Comparison of ENCODE assay signal across 11 cellular contexts in the genomic region with DNA sequence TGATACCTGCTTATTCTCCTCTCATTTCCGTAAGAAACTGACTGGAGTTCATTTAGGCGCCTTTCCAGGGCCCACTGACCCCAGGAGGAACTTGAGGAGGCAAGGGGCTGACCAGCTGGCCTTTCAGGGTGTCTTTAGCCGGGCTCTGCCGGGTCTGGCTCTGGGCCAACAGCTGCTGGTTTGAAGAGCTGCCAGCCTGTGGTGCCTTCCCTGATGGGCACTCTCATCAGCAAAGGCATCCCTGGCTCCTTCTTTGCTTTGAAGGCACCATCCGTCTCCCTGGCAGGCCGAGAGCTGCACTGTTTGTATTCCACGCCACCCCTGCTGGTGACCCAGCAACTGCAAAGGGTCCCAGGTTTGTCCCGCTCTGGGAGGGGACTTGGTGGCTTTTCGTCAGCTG. TPM values are rescaled to one million over a fixed set of nuclear protein-coding genes. Genes with fewer than 3 reads are reported as not detected.
A peak's percentile ranks its signal among the peaks of the same experiment; 100 is the strongest.
DNase-seq lines count a peak whose midpoint lies in the region; ATAC-seq, FAIRE-seq and TF ChIP-seq lines count a peak whose summit lies in the region.
"Had no signal": no experiment of that assay in that cellular context is flagged by ENCODE, and none has a peak within 500 bp of the region (broad histone marks: within the 10 kb centered on the region; RNA-seq: fewer than 3 reads in every experiment).

No MANE protein-coding gene starts in this region.

- H3K36me3 ChIP-seq in H1 (ENCODE audit: control insufficient read depth in 2 of 4, insufficient read depth in 4 of 4, low read length in 3 of 4) (no peaks in the 10 kb centered on the region), psoas muscle (ENCODE audit: insufficient read depth in 1 of 2, low read depth in 1 of 2) (no peaks in the 10 kb centered on the region)
- no peaks in the 10 kb centered on the region for H3K36me3 ChIP-seq in CD8-positive, alpha-beta memory T cell (ENCODE audit: insufficient read depth, low read length)

- DNase-seq in NCI-H1436 (lab: John Stamatoyannopoulos, UW) (peak; percentile 26), NCI-H1436 treated with DMSO at 0.1 percent for 48 hours (lab: John Stamatoyannopoulos, UW) (no peak), NCI-H1105 treated with DMSO at 0.1 percent for 48 hours (lab: John Stamatoyannopoulos, UW) (peak; percentile 51), H1 (ENCODE audit: low read depth in 1 of 2, low spot score in 2 of 2) (no peak), psoas muscle (peak; percentile 44 to 72), SW480 (ENCODE audit: low spot score) (no peak), iPS-NIHi7 (ENCODE audit: extremely low spot score) (no peak)
- DNase-seq in CD8-positive, alpha-beta memory T cell = no peak
- DNase-seq: EL, T-helper 2 cell had no signal

- H3K4me3 ChIP-seq in H1 (ENCODE audit: extremely low read depth in 1 of 4, insufficient read depth in 2 of 4, low read depth in 3 of 4, low read length in 4 of 4) (no peak overlapping the region), psoas muscle (no peak overlapping the region)
- no peak overlapping the region for H3K4me3 ChIP-seq in CD8-positive, alpha-beta memory T cell (ENCODE audit: low read length)

- TF ChIP-seq CTCF in H1 (IDR thresholded peaks at IDR 0.05; ENCODE audit: control extremely low read depth in 1 of 3, insufficient read depth in 1 of 3, low read depth in 1 of 3, low read length in 3 of 3) (no peak), psoas muscle (IDR thresholded peaks at IDR 0.05) (no peak)

- H2BK120ac ChIP-seq in H1 (replicated peaks; ENCODE audit: low read depth, low read length) = no peak overlapping the region

- no peak overlapping the region for H3K4ac ChIP-seq in H1 (replicated peaks; ENCODE audit: insufficient read length, low read depth, low read length)

- H3K79me1 ChIP-seq in H1 (ENCODE audit: low read depth, low read length) = no peaks in the 10 kb centered on the region

- POLR2A ChIA-PET in H1 (lab: Charles Lee; ENCODE audit: partially characterized antibody) = interaction anchor here (0.7 to 2.5 kb wide), 5 partner anchors 10 to 79 kb away, joined by 3 to 7 read pairs (median 3); no protein-coding TSS in a partner anchor
- POLR2A ChIA-PET in CD8-positive, alpha-beta memory T cell (lab: Charles Lee) = no interaction called here

- H4K20me1 ChIP-seq in H1 (replicated peaks in 1 of 2; ENCODE audit: control insufficient read depth in 1 of 2, insufficient read depth in 2 of 2, low read length in 2 of 2) = no peaks in the 10 kb centered on the region

- H2AK5ac ChIP-seq in H1 (ENCODE audit: low read depth, low read length) = no peak overlapping the region

- no peak overlapping the region; the same call in 1 of the 2 replicates for H2BK15ac ChIP-seq in H1 (ENCODE audit: low read length)

- no peak for TF ChIP-seq RAD21 in H1 (IDR thresholded peaks at IDR 0.05 in 1 of 2, conservative IDR thresholded peaks at IDR 0.05 in 1 of 2; ENCODE audit: low read depth in 2 of 2, low read length in 2 of 2)

- no peak overlapping the region for H2BK5ac ChIP-seq in H1 (ENCODE audit: low read depth, low read length)

- peak in 3 of 4 donors; percentile 52 to 61 (median 61) for ATAC-seq in psoas muscle

- no peak overlapping the region for H3K4me3 Mint-ChIP-seq in CD8-positive, alpha-beta memory T cell

- intact Hi-C loops in psoas muscle (cut with DNase I) = no loop called here

- H3K9me3 Mint-ChIP-seq in CD8-positive, alpha-beta memory T cell = no peaks in the 10 kb centered on the region

- no peaks in the 10 kb centered on the region for H3K36me3 Mint-ChIP-seq in CD8-positive, alpha-beta memory T cell

- no peak for FAIRE-seq in H1 (lab: Jason Lieb, UNC)
- FAIRE-seq: A204.1 had no signal

- peaks cover 0 to 11% (median 3%) of the 10 kb centered on the region in 4 experiments; a peak in 3 of 7 replicates for H3K4me1 ChIP-seq in H1 (replicated peaks in 1 of 4; ENCODE audit: control insufficient read depth in 3 of 4, insufficient read depth in 4 of 4, low read length in 3 of 4)
- H3K4me1 ChIP-seq in psoas muscle = peaks cover 2% of the 10 kb centered on the region
- H3K4me1 ChIP-seq in CD8-positive, alpha-beta memory T cell (ENCODE audit: insufficient read depth, low read length) = peaks cover 16% of the 10 kb centered on the region

- WGBS in H1 (ENCODE audit: extremely low coverage in 1 of 2, insufficient coverage in 1 of 2, insufficient read length in 1 of 2, insufficient replicate concordance in 2 of 2, low coverage in 1 of 2, low lambda C conversion rate in 2 of 2, missing lambda C conversion rate in 1 of 2), 2 experiments = 84% methylated on average over 9 of the region's 9 CpGs; no CpG with 5 or more reads in 1 of the 2 experiments
- WGBS in psoas muscle, 3 donors = 37 to 52% (median 40%) methylated on average over 9 of the region's 9 CpGs

- TF ChIP-seq POLR2A in H1 (IDR thresholded peaks at IDR 0.05; ENCODE audit: control extremely low read depth in 1 of 2, low read depth in 2 of 2, low read length in 2 of 2) = no peak

- CTCF ChIA-PET in H1 (lab: Charles Lee; ENCODE audit: partially characterized antibody) = interaction anchor here (1.0 to 5.5 kb wide), 9 partner anchors 19 to 112 kb away, joined by 3 to 50 read pairs (median 8); no protein-coding TSS in a partner anchor
- CTCF ChIA-PET in CD8-positive, alpha-beta memory T cell (lab: Charles Lee) = no interaction called here

- H4K91ac ChIP-seq in H1 (replicated peaks; ENCODE audit: insufficient read length, low read length) = no peak overlapping the region

- H3K9ac ChIP-seq in H1 (replicated peaks in 1 of 4; ENCODE audit: extremely low read depth in 1 of 4, low read depth in 3 of 4, low read length in 3 of 4) = no peak overlapping the region

- H3K79me2 ChIP-seq in H1 (ENCODE audit: control insufficient read depth in 1 of 2, insufficient read depth in 2 of 2, low read length in 2 of 2) = no peaks in the 10 kb centered on the region

- H4K8ac ChIP-seq in H1 (ENCODE audit: extremely low read depth, insufficient read depth, low read length) = no peak overlapping the region

- no peak overlapping the region for H4K5ac ChIP-seq in H1 (ENCODE audit: insufficient read length, low read depth, low read length)

- H3K18ac ChIP-seq in H1 (ENCODE audit: extremely low read depth, low read length) = peak overlapping the region; percentile 19; the same call in 1 of the 2 replicates

- H3K23ac ChIP-seq in H1 (ENCODE audit: insufficient read length) = no peak overlapping the region

- H3K9me3 ChIP-seq in H1 (ENCODE audit: insufficient read depth in 2 of 2, low read depth in 1 of 2, low read length in 1 of 2) (no peaks in the 10 kb centered on the region), psoas muscle (no peaks in the 10 kb centered on the region)
- no peaks in the 10 kb centered on the region for H3K9me3 ChIP-seq in CD8-positive, alpha-beta memory T cell (ENCODE audit: low read length)

- H3K27me3 Mint-ChIP-seq in CD8-positive, alpha-beta memory T cell = peaks cover 25 to 39% of the 10 kb centered on the region in 2 donors

- peaks cover 2 to 14% (median 11%) of the 10 kb centered on the region in 3 donors for H3K4me1 Mint-ChIP-seq in CD8-positive, alpha-beta memory T cell

- H3K27ac Mint-ChIP-seq in CD8-positive, alpha-beta memory T cell = no peak overlapping the region

- H3K23me2 ChIP-seq in H1 (ENCODE audit: low read depth, low read length) = no peaks in the 10 kb centered on the region; the same call in 1 of the 2 replicates

- TF ChIP-seq EP300 in H1 (IDR thresholded peaks at IDR 0.05; ENCODE audit: borderline replicate concordance in 1 of 2, low read depth in 2 of 2, low read length in 2 of 2) = no peak

- no peak overlapping the region for H2BK20ac ChIP-seq in H1 (ENCODE audit: low read length)

- H3K27ac ChIP-seq in H1 (ENCODE audit: low read depth, low read length) = no peak overlapping the region
- no peak overlapping the region for H3K27ac ChIP-seq in psoas muscle
- no peak overlapping the region for H3K27ac ChIP-seq in CD8-positive, alpha-beta memory T cell (ENCODE audit: low read depth, low read length)

- H3K27me3 ChIP-seq in H1 (replicated peaks in 1 of 4; ENCODE audit: control insufficient read depth in 3 of 4, extremely low read depth in 1 of 4, insufficient read depth in 3 of 4, low read length in 3 of 4) (no peaks in the 10 kb centered on the region), psoas muscle (ENCODE audit: insufficient read depth in 3 of 3, low read length in 2 of 3) (peaks cover 0 to 28% (median 7%) of the 10 kb centered on the region in 3 donors)
- no peaks in the 10 kb centered on the region for H3K27me3 ChIP-seq in CD8-positive, alpha-beta memory T cell (ENCODE audit: insufficient read depth, low read length, poor library complexity, severe bottlenecking)

- peak overlapping the region; percentile 46; the same call in 1 of the 2 replicates for H2BK12ac ChIP-seq in H1 (ENCODE audit: low read depth, low read length)

- no peak overlapping the region for H3K56ac ChIP-seq in H1 (replicated peaks; ENCODE audit: insufficient read length, low read depth, low read length)

- H3K14ac ChIP-seq in H1 (ENCODE audit: insufficient read length) = no peak overlapping the region

- no peak overlapping the region for H2AFZ ChIP-seq in H1 (ENCODE audit: low read length)

- H3K4me2 ChIP-seq in H1 (ENCODE audit: insufficient read depth in 1 of 2, low read depth in 2 of 2, low read length in 2 of 2) = no peak overlapping the region; a peak in 1 of 4 replicates

TF ChIP-seq in H1, 55 proteins besides CTCF, POLR2A, EP300 and RAD21 (continues in another document):
- TF ChIP-seq KDM5A (IDR thresholded peaks at IDR 0.05; ENCODE audit: low read length) (no peak), GABPA (IDR thresholded peaks at IDR 0.05; ENCODE audit: borderline replicate concordance, insufficient read depth, low read length) (no peak), RFX5 (IDR thresholded peaks at IDR 0.05; ENCODE audit: borderline replicate concordance, low read depth, low read length) (no peak), CBX8 (IDR thresholded peaks at IDR 0.05; ENCODE audit: borderline replicate concordance, low read depth, low read length) (no peak)
- TF ChIP-seq, protein P1, sequence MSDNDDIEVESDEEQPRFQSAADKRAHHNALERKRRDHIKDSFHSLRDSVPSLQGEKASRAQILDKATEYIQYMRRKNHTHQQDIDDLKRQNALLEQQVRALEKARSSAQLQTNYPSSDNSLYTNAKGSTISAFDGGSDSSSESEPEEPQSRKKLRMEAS (IDR thresholded peaks at IDR 0.05) = no peak

RNA-seq across cellular contexts. Expression of a gene that starts 42.0 kb away (rescaled TPM):
- 3.1 and 3.6 TPM in 2 replicates for total RNA-seq in H1 (2021; fragmentation: NEBNext Ultra II Directional; extraction: Animal tissue kit (Norgen Biotek cat#: 25700))
- polyA plus RNA-seq in H1 (2011; rRNA removed) (1.2 and 2.2 TPM in 2 replicates), psoas muscle (under 1 TPM; 0.23 to 0.30 (median 0.29) TPM)
- 2.0 TPM for polyA plus RNA-seq in H1 (2011; cell fraction: cytosol; rRNA removed)
- polyA plus RNA-seq in H1 (2011; cell fraction: nucleus; rRNA removed) = 6.2 TPM
- 1.1 to 3.1 TPM (median 2.0 TPM) in 4 replicates for polyA plus RNA-seq in H1 (2012, experiment 1 of 2)
- 5.0 TPM for polyA plus RNA-seq in H1 (2012, experiment 2 of 2)
- polyA plus RNA-seq in H1 (2013, experiment 1 of 2) = 2.8 TPM
- 2.0 TPM for polyA plus RNA-seq in H1 (2013, experiment 2 of 2)
- 1.9 and 3.2 TPM in 2 replicates for polyA minus RNA-seq in H1 (2011; rRNA and poly(A)+ RNA removed)
- 1.9 TPM for polyA minus RNA-seq in H1 (2011; cell fraction: cytosol; rRNA and poly(A)+ RNA removed)
- 4.0 TPM for polyA minus RNA-seq in H1 (2011; cell fraction: nucleus; rRNA and poly(A)+ RNA removed)
- 1 to 10 TPM in 1 of 4 donors, under 1 TPM in 3; 0.58 to 1.8 (median 0.83) TPM for total RNA-seq in psoas muscle
- under 1 TPM; 0.53 to 0.88 TPM for total RNA-seq in CD8-positive, alpha-beta memory T cell
- polyA plus RNA-seq in CD8-positive, alpha-beta memory T cell = not detected

Comparison
In these comparisons a context has a peak if more than half of its experiments do, and no peak if none do; other contexts are left out.
1. DNase-seq: peak in NCI-H1436 (single experiment), NCI-H1105 treated with DMSO at 0.1 percent for 48 hours (single experiment) and psoas muscle (2 of 2); none in NCI-H1436 treated with DMSO at 0.1 percent for 48 hours (single experiment), H1 (0 of 2), CD8-positive, alpha-beta memory T cell (0 of 5), SW480 (single experiment) and iPS-NIHi7 (single experiment).